In the genomic region with DNA sequence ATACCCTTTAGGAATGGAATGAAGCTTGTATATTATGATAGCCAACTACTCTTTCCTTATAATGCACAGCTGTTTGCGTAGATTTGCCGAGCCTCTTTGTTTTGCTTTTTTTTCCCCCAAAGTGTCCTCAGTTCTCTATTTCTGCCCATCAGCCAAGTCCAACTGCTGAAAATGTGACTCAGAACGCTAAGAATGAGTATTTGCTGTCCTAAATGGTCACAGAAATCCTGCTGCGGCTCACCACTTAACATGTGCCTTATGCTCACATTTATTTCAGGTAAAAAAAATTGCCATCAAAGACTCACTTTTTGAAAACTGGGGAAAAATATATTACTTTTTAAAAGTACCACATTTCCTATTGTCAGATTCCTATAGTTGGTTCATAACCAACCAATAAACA, we compare ENCODE assay signal across 27 cellular contexts. TPM values are rescaled to one million over a fixed set of nuclear protein-coding genes. Genes with fewer than 3 reads are reported as not detected.
"Had no signal": no experiment of that assay in that cellular context is flagged by ENCODE, and none has a peak within 500 bp of the region (broad histone marks: within the 10 kb centered on the region; RNA-seq: fewer than 3 reads in every experiment).

No MANE protein-coding gene starts in this region.

- DNase-seq: cortex of kidney; effector memory CD4-positive, alpha-beta T cell; foreskin keratinocyte; immature natural killer cell; left ventricle myocardium inferior; lower lobe of right lung; natural killer cell; ovary; sigmoid colon; stimulated activated CD4-positive, alpha-beta T cell treated with anti-CD3 and anti-CD28 coated beads, Interleukin-2, amount 100 ng/mL, for 24 hours; stimulated activated CD4-positive, alpha-beta T cell treated with anti-CD3 and anti-CD28 coated beads, Interleukin-4, amount 100 ng/mL, for 4 hours; stimulated activated naive B cell treated with anti-CD40 and anti-IgM and Interleukin-4, amounts not matched to agents 10 μg/mL and 1 μg/mL and 100 μg/mL, for 72 hours; stimulated activated naive CD8-positive, alpha-beta T cell treated with anti-CD3 and anti-CD28 coated beads, Interleukin-15, amount 100 ng/mL, for 72 hours; trophoblast cell had no signal

- H3K27ac ChIP-seq: epithelial cell of prostate, esophagus muscularis mucosa, foreskin keratinocyte, left ventricle myocardium inferior, lower lobe of right lung, ovary, right atrium auricular region, sigmoid colon, skin epidermis, thoracic aorta had no signal

- ATAC-seq: foreskin keratinocyte; lower lobe of right lung; natural killer cell; stimulated activated naive B cell treated with anti-CD40 and anti-IgM and Interleukin-4, amounts not matched to agents 10 μg/mL and 1 μg/mL and 100 μg/mL, for 72 hours; stimulated activated naive CD8-positive, alpha-beta T cell treated with anti-CD3 and anti-CD28 coated beads, Interleukin-15, amount 100 ng/mL, for 72 hours had no signal

- H3K27me3 ChIP-seq: foreskin keratinocyte, ovary, right atrium auricular region, sigmoid colon had no signal

- H3K4me1 ChIP-seq: esophagus muscularis mucosa, foreskin keratinocyte, left ventricle myocardium inferior, lower lobe of right lung, right atrium auricular region, sigmoid colon had no signal

- H3K4me3 ChIP-seq: esophagus muscularis mucosa, left ventricle myocardium inferior, lower lobe of right lung, ovary, right atrium auricular region, sigmoid colon, skin epidermis, thoracic aorta had no signal

- H3K36me3 ChIP-seq: esophagus muscularis mucosa, left ventricle myocardium inferior, lower lobe of right lung, ovary, right atrium auricular region, sigmoid colon, thoracic aorta had no signal

- H3K9me3 ChIP-seq: esophagus muscularis mucosa, left ventricle myocardium inferior, lower lobe of right lung, ovary, right atrium auricular region, sigmoid colon, thoracic aorta had no signal

RNA-seq across cellular contexts. Expression of a gene that starts 36.9 kb away (rescaled TPM):
- total RNA-seq: foreskin keratinocyte, lower lobe of right lung, mesothelial cell of epicardium, myocyte, natural killer cell, neural crest cell, posterior vena cava, subcutaneous adipose tissue had no signal
- polyA plus RNA-seq: foreskin keratinocyte, immature natural killer cell, keratinocyte, ovary, urinary bladder had no signal

RNA-seq across cellular contexts. Expression of a gene that starts 47.4 kb away (rescaled TPM):
- total RNA-seq: esophagus muscularis mucosa, foreskin keratinocyte, left ventricle myocardium inferior, lower lobe of right lung, mesothelial cell of epicardium, mucosa of gallbladder, myocyte, natural killer cell, neural crest cell, ovary, posterior vena cava, right atrium auricular region, sigmoid colon, subcutaneous adipose tissue, thoracic aorta, urinary bladder had no signal
- polyA plus RNA-seq: foreskin keratinocyte, immature natural killer cell, keratinocyte, ovary, sigmoid colon, urinary bladder had no signal
